Comparison of ENCODE assay signal across 18 cellular contexts in the genomic region with DNA sequence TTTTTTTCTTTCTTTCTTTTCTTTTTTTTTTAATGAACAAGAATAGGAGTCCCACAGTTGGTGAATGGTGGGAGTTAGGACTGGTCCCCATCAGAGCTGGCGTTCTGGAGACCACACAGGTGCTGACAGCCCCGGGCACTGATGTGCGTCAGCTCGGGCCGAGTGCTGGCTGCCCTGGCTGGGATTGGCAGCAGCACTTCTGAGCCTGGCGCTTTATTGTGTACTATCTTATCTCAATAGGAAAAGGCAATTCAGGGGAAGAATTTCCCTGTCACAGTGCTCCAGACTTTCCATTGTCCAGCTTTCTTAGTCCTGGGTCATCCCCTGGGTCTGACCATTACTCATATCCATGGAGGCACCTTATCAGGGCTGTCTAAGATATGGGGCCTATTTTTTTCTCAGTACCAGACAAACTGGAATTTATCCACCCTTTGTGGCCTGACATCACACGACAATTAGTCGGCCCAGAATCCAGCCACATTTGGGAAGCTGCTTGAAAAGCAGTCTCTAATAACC. TPM values are rescaled to one million over a fixed set of nuclear protein-coding genes. Genes with fewer than 3 reads are reported as not detected.
DNase-seq lines count a peak whose midpoint lies in the region; ATAC-seq and TF ChIP-seq lines count a peak whose summit lies in the region.
"Had no signal": no experiment of that assay in that cellular context is flagged by ENCODE, and none has a peak within 500 bp of the region (broad histone marks: within the 10 kb centered on the region; RNA-seq: fewer than 3 reads in every experiment).

No MANE protein-coding gene starts in this region.

- H3K27me3 ChIP-seq in right lobe of liver = no peaks in the 10 kb centered on the region
- no peaks in the 10 kb centered on the region for H3K27me3 ChIP-seq in CD4-positive, alpha-beta T cell (ENCODE audit: control insufficient read depth, insufficient read depth, low read length)

- H3K36me3 Mint-ChIP-seq in CD4-positive, alpha-beta T cell (ENCODE audit: low read depth) = peaks cover 4% of the 10 kb centered on the region
- H3K36me3 Mint-ChIP-seq: brain, IgD-negative memory B cell had no signal

- DNase-seq in RWPE1 (ENCODE audit: low spot score) (no peak), fibroblast of villous mesenchyme (ENCODE audit: low read depth) (peak; percentile 59), right lobe of liver (peak in 1 of 3 donors; percentile 43), NCI-H524 (lab: John Stamatoyannopoulos, UW) (no peak)
- no peak for DNase-seq in effector CD8-positive, alpha-beta T cell (lab: John Stamatoyannopoulos, UW)
- DNase-seq in CD4-positive, alpha-beta T cell = no peak
- DNase-seq: activated CD4-positive, alpha-beta T cell treated with anti-CD3 and anti-CD28 coated beads for 1 hour; activated gamma-delta T cell treated with Interleukin-2 at 50 U/mL for 16 hours; effector CD4-positive, alpha-beta T cell; NCI-H1092 treated with DMSO at 0.1 percent for 48 hours; NCI-H2171 treated with DMSO at 0.1 percent for 48 hours; nephron progenitor cell; SIG-M5 had no signal

- TF ChIP-seq CTCF in RWPE1 (conservative IDR thresholded peaks at IDR 0.05; ENCODE audit: low read depth) (no peak), fibroblast of villous mesenchyme (IDR thresholded peaks at IDR 0.05; ENCODE audit: insufficient read depth, low read depth, low read length) (no peak), right lobe of liver (IDR thresholded peaks at IDR 0.05) (no peak)
- no peak for TF ChIP-seq CTCF in CD4-positive, alpha-beta T cell (IDR thresholded peaks at IDR 0.05)

- no peak overlapping the region for H3K4me3 Mint-ChIP-seq in CD4-positive, alpha-beta T cell
- H3K4me3 Mint-ChIP-seq: brain, nephron progenitor cell had no signal

- ATAC-seq in right lobe of liver = peak; percentile 8 to 60 (median 20)
- ATAC-seq in CD4-positive, alpha-beta T cell (ENCODE audit: poor library complexity) = no peak
- ATAC-seq in GM21528 (IDR thresholded peaks at IDR 0.05; ENCODE audit: low FRiP score, unreplicated experiment) = no peak

- H3K36me3 ChIP-seq in right lobe of liver = no peaks in the 10 kb centered on the region
- H3K36me3 ChIP-seq: HAP-1 had no signal

- intact Hi-C loops in right lobe of liver (cut with DNase I) = loop anchor here in 1 of 2 donors (10.0 kb wide), 1 partner anchor 104 kb away; no protein-coding TSS in a partner anchor
- intact Hi-C loops in CD4-positive, alpha-beta T cell (cut with DNase I, micrococcal nuclease) = no loop called here

- peaks cover 4% of the 10 kb centered on the region for H3K4me1 Mint-ChIP-seq in CD4-positive, alpha-beta T cell (ENCODE audit: low read depth)

- H3K27ac Mint-ChIP-seq in CD4-positive, alpha-beta T cell = no peak overlapping the region
- H3K27ac Mint-ChIP-seq: IgD-negative memory B cell had no signal

- no peak for TF ChIP-seq POLR2A in right lobe of liver (IDR thresholded peaks at IDR 0.05)

- peaks cover 0 to 14% (median 6%) of the 10 kb centered on the region in 4 donors for H3K4me1 ChIP-seq in right lobe of liver

- H3K9me3 Mint-ChIP-seq in CD4-positive, alpha-beta T cell = no peaks in the 10 kb centered on the region
- H3K9me3 Mint-ChIP-seq: IgD-negative memory B cell, nephron progenitor cell had no signal

- CTCF ChIA-PET in RWPE1 (lab: Yijun Ruan, JAX) = interaction anchor here (0.7 kb wide), 1 partner anchor 40 kb away, joined by 4 read pairs; no protein-coding TSS in a partner anchor
- CTCF ChIA-PET in CD4-positive, alpha-beta T cell (lab: Charles Lee) = interaction anchor here (0.7 to 3.5 kb wide), 2 partner anchors 107 to 156 kb away, joined by 3 to 9 read pairs; no protein-coding TSS in a partner anchor

- POLR2A ChIA-PET in RWPE1 (lab: Yijun Ruan, JAX; ENCODE audit: low non-redundant PET) = no interaction called here
- POLR2A ChIA-PET in CD4-positive, alpha-beta T cell (lab: Charles Lee) = interaction anchor here (0.8 kb wide), 1 partner anchor 22 kb away, joined by 5 read pairs; no protein-coding TSS in a partner anchor

- H3K4me3 ChIP-seq in fibroblast of villous mesenchyme (ENCODE audit: low read depth, low read length) = no peak overlapping the region
- no peak overlapping the region for H3K4me3 ChIP-seq in right lobe of liver
- H3K4me3 ChIP-seq: HAP-1, lung had no signal

- H3K27ac ChIP-seq in RWPE1 (0 out of 2 replicates have a peak overlapping the region, but pooled peaks have one; percentile 13), right lobe of liver (no peak overlapping the region)
- no peak overlapping the region for H3K27ac ChIP-seq in CD4-positive, alpha-beta T cell (ENCODE audit: low read depth, low read length)

- WGBS in right lobe of liver (ENCODE audit: insufficient coverage, low coverage, low lambda C conversion rate, missing lambda C conversion rate) = 82% methylated on average over 4 of the region's 8 CpGs

- H3K9me3 ChIP-seq in right lobe of liver = no peaks in the 10 kb centered on the region
- H3K9me3 ChIP-seq in CD4-positive, alpha-beta T cell (ENCODE audit: control insufficient read depth, low read length) = no peaks in the 10 kb centered on the region

- H3K27me3 Mint-ChIP-seq in CD4-positive, alpha-beta T cell = peaks cover 7% of the 10 kb centered on the region

RNA-seq across cellular contexts. Expression of a gene that starts 54.1 kb away (rescaled TPM):
- total RNA-seq in fibroblast of villous mesenchyme (11.7 and 23.2 TPM in 2 replicates), right lobe of liver (1 to 10 TPM; 2.2 to 6.8 (median 4.2) TPM)
- total RNA-seq in CD4-positive, alpha-beta T cell = 1 to 10 TPM in 1 of 2 experiments, under 1 TPM in 1; 0.98 to 1.1 TPM

Comparison
In these comparisons a context has a peak if more than half of its experiments do, and no peak if none do; other contexts are left out.
1. ATAC-seq: peak in right lobe of liver (4 of 4); none in CD4-positive, alpha-beta T cell (single experiment) and GM21528 (single experiment).